21 cellular contexts compared by ENCODE assay signal in the genomic region with DNA sequence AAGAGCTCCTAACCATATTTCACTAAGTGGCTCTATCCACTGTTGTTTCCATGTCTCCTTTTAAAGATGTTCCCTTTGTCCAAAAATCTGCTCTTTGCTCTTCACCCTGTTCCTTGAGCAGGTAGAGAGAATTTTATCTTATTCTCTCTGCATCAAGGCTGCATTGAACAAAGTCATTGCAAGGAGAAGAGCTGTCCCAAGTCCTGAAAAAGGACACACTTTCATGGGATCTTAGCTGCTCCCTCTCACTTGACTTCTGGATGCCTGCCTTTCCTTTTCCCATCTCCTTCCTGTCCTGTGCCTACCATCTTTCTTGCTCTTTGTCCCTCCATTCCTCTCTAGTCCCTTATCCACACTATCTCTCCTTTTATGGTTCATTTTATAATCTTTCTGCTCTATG.
DNase-seq lines count a peak whose midpoint lies in the region; ATAC-seq, FAIRE-seq and TF ChIP-seq lines count a peak whose summit lies in the region.
"Had no signal": no experiment of that assay in that cellular context is flagged by ENCODE, and none has a peak within 500 bp of the region (broad histone marks: within the 10 kb centered on the region; RNA-seq: fewer than 3 reads in every experiment).

No MANE protein-coding gene starts in this region.

- no peak for TF ChIP-seq CTCF in A549 (IDR thresholded peaks at IDR 0.05)

- no peak overlapping the region for H3K4me3 ChIP-seq in A549
- H3K4me3 ChIP-seq: SK-N-MC had no signal

- TF ChIP-seq RAD21 in A549 (conservative IDR thresholded peaks at IDR 0.05 in 1 of 2, IDR thresholded peaks at IDR 0.05 in 1 of 2): no peak
- no peak for TF ChIP-seq RAD21 in Ishikawa (IDR thresholded peaks at IDR 0.05; ENCODE audit: low read depth)

- no peaks in the 10 kb centered on the region for H3K4me1 ChIP-seq in A549

- H3K4me2 ChIP-seq in A549: no peak overlapping the region
- H3K4me2 ChIP-seq: KMS-11 had no signal

- POLR2A ChIA-PET in A549 (lab: Yijun Ruan, JAX): interaction anchor here (0.6 kb wide), 1 partner anchor 90 kb away, joined by 3 read pairs; no protein-coding TSS in a partner anchor

- no peaks in the 10 kb centered on the region for H3K9me3 ChIP-seq in A549

- ATAC-seq in A549 (no peak), GM21381 (IDR thresholded peaks at IDR 0.05; ENCODE audit: unreplicated experiment) (no peak), HG02571 (IDR thresholded peaks at IDR 0.05; ENCODE audit: unreplicated experiment) (no peak)

- no peak for TF ChIP-seq POLR2A in A549 (IDR thresholded peaks at IDR 0.05; ENCODE audit: low read length)

- TF ChIP-seq EP300 in A549 (IDR thresholded peaks at IDR 0.05) (no peak), Ishikawa (IDR thresholded peaks at IDR 0.05; ENCODE audit: borderline replicate concordance) (no peak)

- no peak overlapping the region for H3K27ac ChIP-seq in A549
- H3K27ac ChIP-seq: HL-60, KMS-11, SK-N-MC had no signal

- CTCF ChIA-PET in A549 (lab: Yijun Ruan, JAX): no interaction called here

- DNase-seq in A549 (ENCODE audit: low read depth in 1 of 2, low spot score in 1 of 2): no peak
- peak; percentile 11 for DNase-seq in astrocyte of the hippocampus (ENCODE audit: low read depth, low spot score)
- DNase-seq in iPS-NIHi7 (ENCODE audit: extremely low spot score): peak; percentile 40
- no peak for DNase-seq in hepatic stellate cell (ENCODE audit: low spot score)
- DNase-seq: GDM1, HFFc6, NCI-H1048, NCI-H1417 treated with DMSO at 0.1 percent for 48 hours, NCI-H187, NCI-H446, NCI-H526 treated with DMSO at 0.1 percent for 48 hours, SHP77 treated with DMSO at 0.1 percent for 48 hours, SW 1271 had no signal

- FAIRE-seq in A549 (lab: Jason Lieb, UNC): no peak
- FAIRE-seq: A204.1, H54 had no signal

TF ChIP-seq in A549, 52 proteins besides CTCF, POLR2A, EP300 and RAD21:
- TF ChIP-seq, protein P1, sequence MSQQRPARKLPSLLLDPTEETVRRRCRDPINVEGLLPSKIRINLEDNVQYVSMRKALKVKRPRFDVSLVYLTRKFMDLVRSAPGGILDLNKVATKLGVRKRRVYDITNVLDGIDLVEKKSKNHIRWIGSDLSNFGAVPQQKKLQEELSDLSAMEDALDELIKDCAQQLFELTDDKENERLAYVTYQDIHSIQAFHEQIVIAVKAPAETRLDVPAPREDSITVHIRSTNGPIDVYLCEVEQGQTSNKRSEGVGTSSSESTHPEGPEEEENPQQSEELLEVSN (IDR thresholded peaks at IDR 0.05; ENCODE audit: borderline replicate concordance, low read depth): no peak
- TF ChIP-seq, protein P2, sequence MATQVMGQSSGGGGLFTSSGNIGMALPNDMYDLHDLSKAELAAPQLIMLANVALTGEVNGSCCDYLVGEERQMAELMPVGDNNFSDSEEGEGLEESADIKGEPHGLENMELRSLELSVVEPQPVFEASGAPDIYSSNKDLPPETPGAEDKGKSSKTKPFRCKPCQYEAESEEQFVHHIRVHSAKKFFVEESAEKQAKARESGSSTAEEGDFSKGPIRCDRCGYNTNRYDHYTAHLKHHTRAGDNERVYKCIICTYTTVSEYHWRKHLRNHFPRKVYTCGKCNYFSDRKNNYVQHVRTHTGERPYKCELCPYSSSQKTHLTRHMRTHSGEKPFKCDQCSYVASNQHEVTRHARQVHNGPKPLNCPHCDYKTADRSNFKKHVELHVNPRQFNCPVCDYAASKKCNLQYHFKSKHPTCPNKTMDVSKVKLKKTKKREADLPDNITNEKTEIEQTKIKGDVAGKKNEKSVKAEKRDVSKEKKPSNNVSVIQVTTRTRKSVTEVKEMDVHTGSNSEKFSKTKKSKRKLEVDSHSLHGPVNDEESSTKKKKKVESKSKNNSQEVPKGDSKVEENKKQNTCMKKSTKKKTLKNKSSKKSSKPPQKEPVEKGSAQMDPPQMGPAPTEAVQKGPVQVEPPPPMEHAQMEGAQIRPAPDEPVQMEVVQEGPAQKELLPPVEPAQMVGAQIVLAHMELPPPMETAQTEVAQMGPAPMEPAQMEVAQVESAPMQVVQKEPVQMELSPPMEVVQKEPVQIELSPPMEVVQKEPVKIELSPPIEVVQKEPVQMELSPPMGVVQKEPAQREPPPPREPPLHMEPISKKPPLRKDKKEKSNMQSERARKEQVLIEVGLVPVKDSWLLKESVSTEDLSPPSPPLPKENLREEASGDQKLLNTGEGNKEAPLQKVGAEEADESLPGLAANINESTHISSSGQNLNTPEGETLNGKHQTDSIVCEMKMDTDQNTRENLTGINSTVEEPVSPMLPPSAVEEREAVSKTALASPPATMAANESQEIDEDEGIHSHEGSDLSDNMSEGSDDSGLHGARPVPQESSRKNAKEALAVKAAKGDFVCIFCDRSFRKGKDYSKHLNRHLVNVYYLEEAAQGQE (IDR thresholded peaks at IDR 0.05): peak; percentile 40; the same call in 1 of the 2 replicates

TF ChIP-seq in Ishikawa, 13 proteins besides CTCF, POLR2A, EP300 and RAD21:
- TF ChIP-seq CREB1 (IDR thresholded peaks at IDR 0.05; ENCODE audit: low read depth) (no peak), ZBTB7A (IDR thresholded peaks at IDR 0.05; ENCODE audit: low read depth) (no peak)
- TF ChIP-seq, protein P2 (IDR thresholded peaks at IDR 0.05; ENCODE audit: low read depth): peak; percentile 85

Comparison
In these comparisons a context has a peak if more than half of its experiments do, and no peak if none do; other contexts are left out.
1. DNase-seq: peak in astrocyte of the hippocampus (single experiment) and iPS-NIHi7 (single experiment); none in A549 (0 of 2) and hepatic stellate cell (single experiment).